Comparison of ENCODE assay signal across 15 cellular contexts in genomic region chr14:106209745-106210144, GRCh38.
DNase-seq lines count a peak whose midpoint lies in the region.
"Had no signal": no experiment of that assay in that cellular context is flagged by ENCODE, and none has a peak within 500 bp of the region (broad histone marks: within the 10 kb centered on the region; RNA-seq: fewer than 3 reads in every experiment).

No MANE protein-coding gene starts in this region.

- H3K27me3 Mint-ChIP-seq in activated T-helper 1 cell treated with anti-CD3 and anti-CD28 coated beads, Interleukin-12 subunit alpha, Interleukin-12 subunit beta, Interleukin-2, Interleukin-4 antibody, amounts not matched to agents 30 ng/mL and 10 ng/mL and 1 ng/mL, durations not matched to agents 14 hours and 24 hours and 36 hours (ENCODE audit: insufficient read depth): peaks cover 28% of the 10 kb centered on the region
- H3K27me3 Mint-ChIP-seq: progenitor cell of endocrine pancreas had no signal

- H3K4me3 Mint-ChIP-seq in activated T-helper 1 cell treated with anti-CD3 and anti-CD28 coated beads, Interleukin-12 subunit alpha, Interleukin-12 subunit beta, Interleukin-2, Interleukin-4 antibody, amounts not matched to agents 30 ng/mL and 10 ng/mL and 1 ng/mL, durations not matched to agents 14 hours and 24 hours and 36 hours: no peak overlapping the region
- H3K4me3 Mint-ChIP-seq: CD14-positive monocyte, HFFc6 had no signal

- H3K36me3 Mint-ChIP-seq in activated T-helper 1 cell treated with anti-CD3 and anti-CD28 coated beads, Interleukin-12 subunit alpha, Interleukin-12 subunit beta, Interleukin-2, Interleukin-4 antibody, amounts not matched to agents 30 ng/mL and 10 ng/mL and 1 ng/mL, durations not matched to agents 14 hours and 24 hours and 36 hours (ENCODE audit: low read depth): no peaks in the 10 kb centered on the region
- H3K36me3 Mint-ChIP-seq: CD14-positive monocyte had no signal

- DNase-seq in activated T-helper 1 cell treated with Interleukin-2 at 50 U/mL for 16 hours (ENCODE audit: low read depth): peak; percentile 27
- DNase-seq in activated T-helper 1 cell treated with anti-CD3 and anti-CD28 coated beads, Interleukin-12 subunit alpha, Interleukin-12 subunit beta, Interleukin-2, Interleukin-4 antibody, amounts not matched to agents 30 ng/mL and 10 ng/mL and 1 ng/mL, durations not matched to agents 14 hours and 24 hours and 36 hours (ENCODE audit: low spot score): no peak
- DNase-seq in T-helper 9 cell: peak; percentile 21
- peak; percentile 69 for DNase-seq in activated effector memory CD4-positive, alpha-beta T cell treated with anti-CD3 and anti-CD28 coated beads, Interleukin-2, amount 50 U/mL, for 16 hours
- peak; percentile 29 for DNase-seq in stimulated activated CD4-positive, alpha-beta T cell treated with anti-CD3 and anti-CD28 coated beads, Interleukin-4, amount 100 ng/mL, for 1 hour
- no peak for DNase-seq in EL
- no peak for DNase-seq in HUDEP-2 (lab: John Stamatoyannopoulos, UW; ENCODE audit: unreplicated experiment in 76 of 76)
- no peak for DNase-seq in NCI-H1092 treated with DMSO at 0.1 percent for 48 hours (lab: John Stamatoyannopoulos, UW)
- DNase-seq: body of pancreas, colonic mucosa, HFFc6, NCI-H2029, NCI-H526 had no signal

- intact Hi-C loops in activated T-helper 1 cell treated with anti-CD3 and anti-CD28 coated beads, Interleukin-12 subunit alpha, Interleukin-12 subunit beta, Interleukin-2, Interleukin-4 antibody, amounts not matched to agents 30 ng/mL and 10 ng/mL and 1 ng/mL, durations not matched to agents 14 hours and 24 hours and 36 hours (cut with micrococcal nuclease): no loop called here

- H3K9me3 Mint-ChIP-seq in activated T-helper 1 cell treated with anti-CD3 and anti-CD28 coated beads, Interleukin-12 subunit alpha, Interleukin-12 subunit beta, Interleukin-2, Interleukin-4 antibody, amounts not matched to agents 30 ng/mL and 10 ng/mL and 1 ng/mL, durations not matched to agents 14 hours and 24 hours and 36 hours: no peaks in the 10 kb centered on the region

- H3K4me1 Mint-ChIP-seq in activated T-helper 1 cell treated with anti-CD3 and anti-CD28 coated beads, Interleukin-12 subunit alpha, Interleukin-12 subunit beta, Interleukin-2, Interleukin-4 antibody, amounts not matched to agents 30 ng/mL and 10 ng/mL and 1 ng/mL, durations not matched to agents 14 hours and 24 hours and 36 hours (ENCODE audit: low read depth): no peaks in the 10 kb centered on the region
- H3K4me1 Mint-ChIP-seq: CD14-positive monocyte had no signal

- H3K27ac Mint-ChIP-seq in activated T-helper 1 cell treated with anti-CD3 and anti-CD28 coated beads, Interleukin-12 subunit alpha, Interleukin-12 subunit beta, Interleukin-2, Interleukin-4 antibody, amounts not matched to agents 30 ng/mL and 10 ng/mL and 1 ng/mL, durations not matched to agents 14 hours and 24 hours and 36 hours: no peak overlapping the region
- H3K27ac Mint-ChIP-seq: CD14-positive monocyte, HFFc6, progenitor cell of endocrine pancreas had no signal

Comparison
In these comparisons a context has a peak if more than half of its experiments do, and no peak if none do; other contexts are left out.
1. DNase-seq: peak in activated T-helper 1 cell treated with Interleukin-2 at 50 U/mL for 16 hours (single experiment), T-helper 9 cell (single experiment), activated effector memory CD4-positive, alpha-beta T cell treated with anti-CD3 and anti-CD28 coated beads, Interleukin-2, amount 50 U/mL, for 16 hours (single experiment) and stimulated activated CD4-positive, alpha-beta T cell treated with anti-CD3 and anti-CD28 coated beads, Interleukin-4, amount 100 ng/mL, for 1 hour (single experiment); none in activated T-helper 1 cell treated with anti-CD3 and anti-CD28 coated beads, Interleukin-12 subunit alpha, Interleukin-12 subunit beta, Interleukin-2, Interleukin-4 antibody, amounts not matched to agents 30 ng/mL and 10 ng/mL and 1 ng/mL, durations not matched to agents 14 hours and 24 hours and 36 hours (single experiment), EL (single experiment), HUDEP-2 (0 of 76) and NCI-H1092 treated with DMSO at 0.1 percent for 48 hours (single experiment).